15 cellular contexts compared by ENCODE assay signal in the genomic region with DNA sequence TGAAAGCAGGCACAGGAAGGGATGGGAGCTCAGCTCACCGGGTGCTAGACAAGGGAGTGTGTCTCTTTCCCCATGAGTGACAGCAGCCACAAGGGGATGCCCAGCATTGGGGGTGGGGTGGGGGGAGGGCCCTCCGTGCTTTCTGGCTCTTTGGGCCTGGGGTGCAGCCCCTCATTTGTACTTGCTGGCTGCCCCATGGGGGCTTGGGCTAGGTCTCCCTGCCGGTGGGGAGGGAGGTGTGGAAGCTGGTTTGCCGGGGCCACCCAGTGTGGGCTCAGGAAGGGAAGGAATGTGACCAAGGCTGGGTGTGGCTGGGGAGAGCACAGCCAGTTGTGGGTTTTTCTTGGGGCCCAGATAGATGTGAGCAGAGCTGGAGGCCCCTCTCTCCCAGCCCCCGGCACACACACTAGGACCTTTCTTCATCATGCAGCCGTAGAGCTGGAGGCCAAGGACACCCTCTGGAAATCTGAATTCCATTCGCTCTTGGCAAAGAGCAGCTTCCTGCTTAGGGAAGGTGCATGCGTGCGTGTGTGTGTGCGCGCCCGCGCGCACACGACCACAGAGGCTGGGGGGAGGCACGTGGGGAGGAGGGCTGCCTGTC. TPM values are rescaled to one million over a fixed set of nuclear protein-coding genes. Genes with fewer than 3 reads are reported as not detected.
A peak's percentile ranks its signal among the peaks of the same experiment; 100 is the strongest.
DNase-seq lines count a peak whose midpoint lies in the region; ATAC-seq, FAIRE-seq and TF ChIP-seq lines count a peak whose summit lies in the region.
"Had no signal": no experiment of that assay in that cellular context is flagged by ENCODE, and none has a peak within 500 bp of the region (broad histone marks: within the 10 kb centered on the region; RNA-seq: fewer than 3 reads in every experiment).

No MANE protein-coding gene starts in this region.

- H3K4me3 Mint-ChIP-seq in H9 (no peak overlapping the region), mesothelial cell of epicardium (no peak overlapping the region)
- H3K4me3 Mint-ChIP-seq: central memory CD8-positive, alpha-beta T cell; naive B cell had no signal

- TF ChIP-seq POLR2A in GM12878 (IDR thresholded peaks at IDR 0.05; ENCODE audit: low read depth, low read length) = no peak
- no peak for TF ChIP-seq POLR2A in spleen (IDR thresholded peaks at IDR 0.05)

- no peaks in the 10 kb centered on the region for H3K36me3 ChIP-seq in GM12878 (ENCODE audit: control insufficient read depth in 2 of 2, insufficient read depth in 2 of 2, low read length in 1 of 2)
- peaks cover 0 to 7% (median 0%) of the 10 kb centered on the region in 6 donors for H3K36me3 ChIP-seq in spleen

- no peaks in the 10 kb centered on the region; the same call in 1 of the 2 replicates for H3K79me2 ChIP-seq in H9 (ENCODE audit: insufficient read depth, low read length)
- no peaks in the 10 kb centered on the region; the same call in 1 of the 2 replicates for H3K79me2 ChIP-seq in GM12878 (ENCODE audit: control insufficient read depth, insufficient read depth, low read length)

- H3K23me2 ChIP-seq in H9 (ENCODE audit: insufficient read length, low read depth, low read length, poor library complexity, severe bottlenecking) = no peaks in the 10 kb centered on the region

- no peak overlapping the region for H3K18ac ChIP-seq in H9 (ENCODE audit: insufficient read length, low read depth, low read length)

- BruUV-seq in GM12878 (replicated peaks; lab: Mats Ljungman, UMichigan) = no TSS peak

- H3K56ac ChIP-seq in H9 (ENCODE audit: insufficient read length, low read depth, low read length) = no peak overlapping the region

- no peak overlapping the region for H2AK5ac ChIP-seq in H9 (ENCODE audit: insufficient read length, low read length)

- TF ChIP-seq CTCF in H9 (conservative IDR thresholded peaks at IDR 0.05) (no peak), GM12878 (IDR thresholded peaks at IDR 0.05 in 2 of 3, conservative IDR thresholded peaks at IDR 0.05 in 1 of 3; ENCODE audit: control insufficient read depth in 2 of 3, extremely low read depth in 1 of 3, insufficient read depth in 1 of 3, low read depth in 3 of 3, low read length in 3 of 3) (no peak), mesothelial cell of epicardium (IDR thresholded peaks at IDR 0.05; ENCODE audit: unreplicated experiment) (no peak), spleen (IDR thresholded peaks at IDR 0.05 in 8 of 11, conservative IDR thresholded peaks at IDR 0.05 in 3 of 11) (no peak)

- no peak overlapping the region for H2BK20ac ChIP-seq in H9 (ENCODE audit: low read depth, low read length, poor library complexity, severe bottlenecking)

- no peaks in the 10 kb centered on the region for H3K9me3 ChIP-seq in H9 (ENCODE audit: control insufficient read depth, low read depth, low read length)
- no peaks in the 10 kb centered on the region for H3K9me3 ChIP-seq in GM12878 (replicated peaks; ENCODE audit: control insufficient read depth, insufficient read depth, low read length)
- H3K9me3 ChIP-seq in spleen = no peaks in the 10 kb centered on the region

- no CpG with 5 or more reads among the region's 16 CpGs for WGBS in H9 (ENCODE audit: extremely low coverage, insufficient read length, low lambda C conversion rate)
- WGBS in GM12878 (ENCODE audit: insufficient coverage, insufficient replicate concordance, low lambda C conversion rate, missing lambda C conversion rate) = 77% methylated on average over 16 of the region's 16 CpGs
- WGBS in spleen, 5 donors = 59 to 75% (median 68%) methylated on average over 16 of the region's 16 CpGs

- peaks cover 18% of the 10 kb centered on the region for H3K27me3 Mint-ChIP-seq in H9 (ENCODE audit: low read depth)
- no peaks in the 10 kb centered on the region for H3K27me3 Mint-ChIP-seq in mesothelial cell of epicardium (ENCODE audit: low read depth)
- H3K27me3 Mint-ChIP-seq: central memory CD8-positive, alpha-beta T cell; naive B cell had no signal

- no peak overlapping the region for H3T11ph ChIP-seq in H9 (ENCODE audit: low read length)

- H3K14ac ChIP-seq in H9 (ENCODE audit: insufficient read depth, low read length) = no peak overlapping the region

- H3K9ac ChIP-seq in H9 (ENCODE audit: extremely low read depth, insufficient read length, low read length) = no peak overlapping the region
- H3K9ac ChIP-seq in GM12878 (ENCODE audit: control insufficient read depth, insufficient read depth, low read length) = no peak overlapping the region

- H3K4me3 ChIP-seq in GM12878 (no peak overlapping the region), spleen (no peak overlapping the region)

- H4K8ac ChIP-seq in H9 (replicated peaks; ENCODE audit: insufficient read length, low read depth, low read length) = no peak overlapping the region

- DNase-seq in H9 = peak; percentile 20
- no peak for DNase-seq in GM12878 (ENCODE audit: low read depth, low spot score)
- no peak for DNase-seq in mesothelial cell of epicardium (ENCODE audit: low spot score in 2 of 2, unreplicated experiment in 2 of 2)
- peak; percentile 62 for DNase-seq in spleen
- DNase-seq in stimulated activated CD4-positive, alpha-beta T cell treated with anti-CD3 and anti-CD28 coated beads, Interleukin-4, amount 100 ng/mL, for 24 hours = no peak
- DNase-seq in T-helper 2 cell = no peak
- no peak for DNase-seq in central memory CD4-positive, alpha-beta T cell
- DNase-seq: activated CD8-positive, alpha-beta memory T cell treated with anti-CD3 and anti-CD28 coated beads, Interleukin-2, amount 50 U/mL, for 48 hours; activated gamma-delta T cell; amniotic stem cell; naive B cell; NCI-H524; RPMI8226 had no signal

- peaks cover 0 to 2% (median 1%) of the 10 kb centered on the region in 3 experiments; a peak in 1 of 7 replicates for H3K36me3 Mint-ChIP-seq in H9 (ENCODE audit: insufficient read depth in 1 of 3, low read depth in 3 of 3)
- peaks cover 11% of the 10 kb centered on the region for H3K36me3 Mint-ChIP-seq in mesothelial cell of epicardium

- POLR2A ChIA-PET in GM12878 (lab: Charles Lee) = no interaction called here

- peak overlapping the region in 1 of 3 experiments; percentile 31; a peak in 1 of 7 replicates for H3K27ac Mint-ChIP-seq in H9
- H3K27ac Mint-ChIP-seq in mesothelial cell of epicardium = peak overlapping the region; percentile 61

- H3K4me1 Mint-ChIP-seq in H9 (peaks cover 16 to 26% of the 10 kb centered on the region in 2 experiments), mesothelial cell of epicardium (peaks cover 49% of the 10 kb centered on the region)
- H3K4me1 Mint-ChIP-seq: central memory CD8-positive, alpha-beta T cell had no signal

- no peaks in the 10 kb centered on the region for H3K27me3 ChIP-seq in H9 (ENCODE audit: insufficient read depth, low read length)
- no peaks in the 10 kb centered on the region for H3K27me3 ChIP-seq in GM12878 (replicated peaks in 1 of 2; ENCODE audit: control insufficient read depth in 2 of 2, insufficient read depth in 2 of 2, low read length in 1 of 2)
- H3K27me3 ChIP-seq in spleen (replicated peaks in 1 of 7) = no peaks in the 10 kb centered on the region

- in situ Hi-C loops in GM12878 (cut with MboI) = no loop called here

- no peak overlapping the region for H2BK12ac ChIP-seq in H9 (ENCODE audit: insufficient read length, low read depth, low read length)

- no peak overlapping the region for H3K4ac ChIP-seq in H9 (ENCODE audit: low read depth, low read length)

- no peak overlapping the region for H2BK5ac ChIP-seq in H9 (ENCODE audit: insufficient read length, low read length)

- CTCF ChIA-PET in GM12878 (lab: Yijun Ruan, JAX) = no interaction called here

- H2BK15ac ChIP-seq in H9 (ENCODE audit: low read depth, low read length) = no peak overlapping the region

- no peak for ATAC-seq in GM12878

- H2AFZ ChIP-seq in H9 (ENCODE audit: low read length) = no peak overlapping the region
- no peak overlapping the region for H2AFZ ChIP-seq in GM12878 (ENCODE audit: control insufficient read depth, low read depth, low read length)

- no peak for FAIRE-seq in GM12878 (lab: Jason Lieb, UNC)
- FAIRE-seq: GM18507 had no signal

- H2BK120ac ChIP-seq in H9 (ENCODE audit: low read depth, low read length, poor library complexity, severe bottlenecking) = no peak overlapping the region

- intact Hi-C loops in GM12878 (cut with micrococcal nuclease; ENCODE audit: unreplicated experiment) (no loop called here), spleen (cut with DNase I; ENCODE audit: low total_unique reads) (no loop called here)

- no peaks in the 10 kb centered on the region for H3K79me1 ChIP-seq in H9 (ENCODE audit: insufficient read depth, low read depth, low read length, poor library complexity, severe bottlenecking)

- RAD21 ChIA-PET in GM12878 (lab: Charles Lee; ENCODE audit: unreplicated experiment) = no interaction called here

- no peak overlapping the region for H4K91ac ChIP-seq in H9 (ENCODE audit: insufficient read length, low read depth, low read length)

- H3K9me3 Mint-ChIP-seq in H9 = no peaks in the 10 kb centered on the region; a peak in 1 of 5 replicates
- H3K9me3 Mint-ChIP-seq in mesothelial cell of epicardium = no peaks in the 10 kb centered on the region
- H3K9me3 Mint-ChIP-seq: central memory CD8-positive, alpha-beta T cell had no signal

- H3K27ac ChIP-seq in H9 (ENCODE audit: insufficient read length, low read depth, low read length) (no peak overlapping the region), GM12878 (ENCODE audit: control insufficient read depth, insufficient read depth) (no peak overlapping the region), spleen (peak overlapping the region in 3 of 8 donors; percentile 19 to 46 (median 44))

- no peak overlapping the region for H3K23ac ChIP-seq in H9 (ENCODE audit: insufficient read length, low read depth, low read length)

- TF ChIP-seq EP300 in GM12878 (IDR thresholded peaks at IDR 0.05; ENCODE audit: borderline replicate concordance in 1 of 2, control insufficient read depth in 1 of 2, low read depth in 2 of 2, low read length in 2 of 2) = no peak

- no peak for TF ChIP-seq RAD21 in GM12878 (IDR thresholded peaks at IDR 0.05; ENCODE audit: insufficient read depth, low read depth, low read length)

- H3K4me2 ChIP-seq in H9 (ENCODE audit: insufficient read depth, insufficient read length, low read length) (no peak overlapping the region), GM12878 (ENCODE audit: control insufficient read depth, insufficient read depth) (no peak overlapping the region)

- H3K4me1 ChIP-seq in H9 (ENCODE audit: insufficient read depth, low read length) (no peaks in the 10 kb centered on the region; the same call in 1 of the 2 replicates), GM12878 (ENCODE audit: control insufficient read depth, insufficient read depth, low read length) (no peaks in the 10 kb centered on the region), spleen (peaks cover 0 to 49% (median 17%) of the 10 kb centered on the region in 6 donors)

- H4K5ac ChIP-seq in H9 (ENCODE audit: insufficient read length, low read depth, low read length) = no peak overlapping the region

- peaks cover 3% of the 10 kb centered on the region for H4K20me1 ChIP-seq in H9 (ENCODE audit: control insufficient read depth, insufficient read depth, insufficient read length)
- H4K20me1 ChIP-seq in GM12878 (ENCODE audit: control insufficient read depth, insufficient read depth) = no peaks in the 10 kb centered on the region

- SMC1A ChIA-PET in GM12878 (lab: Charles Lee; ENCODE audit: uncharacterized antibody, unreplicated experiment) = no interaction called here

RNA-seq across cellular contexts. Expression of a gene that starts 25.8 kb away (rescaled TPM):
- total RNA-seq in H9 (2021) (0.88 and 1.2 TPM in 2 replicates), GM12878 (2014; rRNA removed) (1.1 TPM in 2 replicates), GM12878 (2014; rRNA removed; fragmentation: Illumina TruSeq; extraction: Trizol) (1.6 and 1.7 TPM in 2 replicates), GM12878 (2021) (1.1 and 1.3 TPM in 2 replicates), mesothelial cell of epicardium (30.5 to 35.1 TPM (median 31.9 TPM) in 3 replicates), spleen (1 to 10 TPM in 6 of 7 donors, under 1 TPM in 1; 0.87 to 3.1 (median 2.1) TPM)
- 19.7 and 20.8 TPM in 2 replicates for total RNA-seq in GM12878 (2013; cell fraction: nucleolus; rRNA removed)
- 0.21 TPM for polyA plus RNA-seq in GM12878 (2011; ENCODE audit: low read depth)
- polyA plus RNA-seq in GM12878 (2011; rRNA removed) (0.22 and 0.27 TPM in 2 replicates), GM12878 (2014; fragmentation: Illumina TruSeq; extraction: Trizol) (0.35 and 0.36 TPM in 2 replicates), GM12878 (2014; fragmentation: Nextera tagmentation; extraction: Ambion mirVana) (under 1 TPM; 0.02 to 0.13 TPM), GM12878 (2014; rRNA removed) (0.31 and 0.34 TPM in 2 replicates), GM12878 (2016; fragmentation: Nextera tagmentation; extraction: Ambion mirVana) (under 1 TPM; 0.47 to 0.62 TPM), spleen (under 1 TPM; 0.02 to 0.16 (median 0.02) TPM)
- 0.01 and 0.02 TPM in 2 replicates for polyA plus RNA-seq in GM12878 (2011; cell fraction: cytosol; rRNA removed)
- polyA plus RNA-seq in GM12878 (2011; cell fraction: nucleus; rRNA removed) = 1.7 and 1.8 TPM in 2 replicates
- 0.31 TPM in 2 replicates for polyA plus RNA-seq in GM12878 (2012)
- 2.4 and 3.0 TPM in 2 replicates for polyA minus RNA-seq in GM12878 (2011; rRNA and poly(A)+ RNA removed)
- 0.10 and 0.13 TPM in 2 replicates for polyA minus RNA-seq in GM12878 (2011; cell fraction: cytosol; rRNA and poly(A)+ RNA removed)
- 4.2 and 7.3 TPM in 2 replicates for polyA minus RNA-seq in GM12878 (2011; cell fraction: nucleus; rRNA and poly(A)+ RNA removed)

Comparison
In these comparisons a context has a peak if more than half of its experiments do, and no peak if none do; other contexts are left out.
1. DNase-seq: peak in H9 (single experiment) and spleen (single experiment); none in GM12878 (single experiment), mesothelial cell of epicardium (0 of 2), stimulated activated CD4-positive, alpha-beta T cell treated with anti-CD3 and anti-CD28 coated beads, Interleukin-4, amount 100 ng/mL, for 24 hours (single experiment), T-helper 2 cell (0 of 5) and central memory CD4-positive, alpha-beta T cell (single experiment).